In the genomic region with DNA sequence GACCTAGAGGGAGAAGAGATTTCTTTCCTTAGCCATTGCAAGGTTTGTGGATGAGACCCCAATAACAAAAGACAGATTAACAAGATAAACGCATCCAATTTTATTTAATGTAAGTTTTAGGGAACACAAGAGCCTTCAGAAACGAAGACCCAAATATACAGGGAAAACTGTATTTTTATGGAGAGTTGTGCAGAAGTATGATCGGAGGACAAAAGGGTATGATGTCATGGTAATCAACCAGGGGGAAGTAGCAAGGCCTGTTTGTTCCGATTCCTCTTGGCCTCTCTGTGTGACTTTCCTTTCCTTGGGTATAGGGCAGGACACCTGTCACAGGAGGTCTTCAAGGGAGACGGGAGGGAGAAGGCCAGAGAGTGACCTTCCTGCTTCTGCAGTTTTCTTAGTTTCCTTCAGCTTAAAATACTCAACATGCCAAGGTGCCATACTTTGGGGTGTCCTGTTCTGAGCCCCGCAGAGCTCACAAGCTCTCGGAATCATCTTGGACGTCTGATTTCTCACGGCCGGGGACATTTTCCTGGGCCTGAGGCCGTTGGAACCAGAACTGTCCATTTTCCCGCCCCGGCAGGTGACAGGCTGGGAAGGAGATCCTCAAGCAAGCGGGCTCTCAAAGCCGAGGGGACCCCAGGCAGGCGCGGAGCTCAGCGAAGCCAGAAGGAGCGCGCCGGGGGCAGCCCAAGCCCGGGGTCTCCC, we compare ENCODE assay signal across 21 cellular contexts. TPM values are rescaled to one million over a fixed set of nuclear protein-coding genes. Genes with fewer than 3 reads are reported as not detected.
A peak's percentile ranks its signal among the peaks of the same experiment; 100 is the strongest.
DNase-seq lines count a peak whose midpoint lies in the region; ATAC-seq and TF ChIP-seq lines count a peak whose summit lies in the region.
"Had no signal": no experiment of that assay in that cellular context is flagged by ENCODE, and none has a peak within 500 bp of the region (broad histone marks: within the 10 kb centered on the region; RNA-seq: fewer than 3 reads in every experiment).

No MANE protein-coding gene starts in this region.

- DNase-seq in activated T-cell treated with anti-CD3 and anti-CD28 coated beads, Interleukin-2, amount 50 U/mL, for 72 hours, result no peak
- DNase-seq in activated T-cell treated with anti-CD3 and anti-CD28 coated beads, Interleukin-2, amount 50 U/mL, for 1 hour, result no peak
- DNase-seq in progenitor cell of endocrine pancreas (ENCODE audit: low spot score, unreplicated experiment), result no peak
- no peak for DNase-seq in DMS53 (lab: John Stamatoyannopoulos, UW)
- DNase-seq in NCI-H446 (lab: John Stamatoyannopoulos, UW), result no peak
- DNase-seq: 8988T; activated CD4-positive, alpha-beta T cell treated with anti-CD3 and anti-CD28 coated beads, Interleukin-2, amount 50 U/mL, for 48 hours; amniotic stem cell; gastrocnemius medialis; kidney; mucosa of descending colon; NCI-H2081 treated with DMSO at 0.1 percent for 48 hours had no signal

- peaks cover 79% of the 10 kb centered on the region for H3K27me3 ChIP-seq in iPS-20b (ENCODE audit: insufficient read depth, low read length)

- no peaks in the 10 kb centered on the region for H3K9me3 Mint-ChIP-seq in activated T-cell treated with anti-CD3 and anti-CD28 coated beads, Interleukin-2, amount 50 U/mL, for 72 hours
- H3K9me3 Mint-ChIP-seq in brain, result peaks cover 0 to 8% (median 0%) of the 10 kb centered on the region in 5 experiments
- H3K9me3 Mint-ChIP-seq in progenitor cell of endocrine pancreas (ENCODE audit: low read depth), result no peaks in the 10 kb centered on the region
- H3K9me3 Mint-ChIP-seq: activated T-helper 1 cell treated with anti-CD3 and anti-CD28 coated beads, Interleukin-12 subunit alpha, Interleukin-12 subunit beta, Interleukin-2, Interleukin-4 antibody, amounts not matched to agents 30 ng/mL and 10 ng/mL and 1 ng/mL, durations not matched to agents 14 hours and 24 hours and 36 hours; IgD-negative memory B cell; stimulated activated effector memory CD8-positive, alpha-beta T cell treated with anti-CD3 and anti-CD28 coated beads, Interleukin-12 subunit alpha, Interleukin-12 subunit beta, amount 100 ng/mL, for 72 hours had no signal

- H3K27ac Mint-ChIP-seq in activated T-cell treated with anti-CD3 and anti-CD28 coated beads, Interleukin-2, amount 50 U/mL, for 72 hours, result no peak overlapping the region
- H3K27ac Mint-ChIP-seq in brain, result no peak overlapping the region
- no peak overlapping the region for H3K27ac Mint-ChIP-seq in progenitor cell of endocrine pancreas
- H3K27ac Mint-ChIP-seq: activated T-helper 1 cell treated with anti-CD3 and anti-CD28 coated beads, Interleukin-12 subunit alpha, Interleukin-12 subunit beta, Interleukin-2, Interleukin-4 antibody, amounts not matched to agents 30 ng/mL and 10 ng/mL and 1 ng/mL, durations not matched to agents 14 hours and 24 hours and 36 hours; IgD-negative memory B cell; stimulated activated effector memory CD8-positive, alpha-beta T cell treated with anti-CD3 and anti-CD28 coated beads, Interleukin-12 subunit alpha, Interleukin-12 subunit beta, amount 100 ng/mL, for 72 hours had no signal

- peak overlapping the region; percentile 52 to 64 for H3K4me3 Mint-ChIP-seq in activated T-cell treated with anti-CD3 and anti-CD28 coated beads, Interleukin-2, amount 50 U/mL, for 72 hours
- H3K4me3 Mint-ChIP-seq in brain (peak overlapping the region; percentile 47 to 69 (median 60)), progenitor cell of endocrine pancreas (ENCODE audit: low read depth) (peak overlapping the region; percentile 44)
- H3K4me3 Mint-ChIP-seq: activated T-helper 1 cell treated with anti-CD3 and anti-CD28 coated beads, Interleukin-12 subunit alpha, Interleukin-12 subunit beta, Interleukin-2, Interleukin-4 antibody, amounts not matched to agents 30 ng/mL and 10 ng/mL and 1 ng/mL, durations not matched to agents 14 hours and 24 hours and 36 hours; IgD-negative memory B cell; stimulated activated effector memory CD8-positive, alpha-beta T cell treated with anti-CD3 and anti-CD28 coated beads, Interleukin-12 subunit alpha, Interleukin-12 subunit beta, amount 100 ng/mL, for 72 hours had no signal

- no peak for ATAC-seq in activated T-cell treated with anti-CD3 and anti-CD28 coated beads, Interleukin-2, amount 50 U/mL, for 72 hours (replicated peaks in 1 of 2)
- ATAC-seq in HG03565 (IDR thresholded peaks at IDR 0.05; ENCODE audit: unreplicated experiment), result no peak
- ATAC-seq: gastrocnemius medialis; stimulated activated effector memory CD8-positive, alpha-beta T cell treated with anti-CD3 and anti-CD28 coated beads, Interleukin-12 subunit alpha, Interleukin-12 subunit beta, amount 100 ng/mL, for 72 hours had no signal

- no peaks in the 10 kb centered on the region for H3K4me1 Mint-ChIP-seq in activated T-cell treated with anti-CD3 and anti-CD28 coated beads, Interleukin-2, amount 50 U/mL, for 72 hours (ENCODE audit: low read depth)
- H3K4me1 Mint-ChIP-seq in brain, result peaks cover 25% of the 10 kb centered on the region
- peaks cover 2% of the 10 kb centered on the region for H3K4me1 Mint-ChIP-seq in progenitor cell of endocrine pancreas (ENCODE audit: low read depth)
- H3K4me1 Mint-ChIP-seq: stimulated activated effector memory CD8-positive, alpha-beta T cell treated with anti-CD3 and anti-CD28 coated beads, Interleukin-12 subunit alpha, Interleukin-12 subunit beta, amount 100 ng/mL, for 72 hours had no signal

- H3K4me3 ChIP-seq in iPS-20b (ENCODE audit: low read length), result peak overlapping the region; percentile 66; the same call in 1 of the 2 replicates
- H3K4me3 ChIP-seq: mucosa of descending colon had no signal

- peaks cover 46% of the 10 kb centered on the region for H3K27me3 Mint-ChIP-seq in activated T-cell treated with anti-CD3 and anti-CD28 coated beads, Interleukin-2, amount 50 U/mL, for 72 hours (ENCODE audit: low read depth)
- H3K27me3 Mint-ChIP-seq in brain (peaks cover 74% of the 10 kb centered on the region), progenitor cell of endocrine pancreas (peaks cover 84% of the 10 kb centered on the region)

- H3K9me3 ChIP-seq in iPS-20b (ENCODE audit: insufficient read depth, low read depth, low read length), result no peaks in the 10 kb centered on the region
- H3K9me3 ChIP-seq: gastrocnemius medialis, mucosa of descending colon, prostate gland had no signal

- no peak overlapping the region for H3K9ac ChIP-seq in iPS-20b (ENCODE audit: low read depth, low read length)

- H3K4me1 ChIP-seq in iPS-20b (ENCODE audit: insufficient read depth, low read length), result no peaks in the 10 kb centered on the region
- H3K4me1 ChIP-seq: gastrocnemius medialis, prostate gland had no signal

- peaks cover 0 to 1% of the 10 kb centered on the region in 2 donors for H3K36me3 Mint-ChIP-seq in activated T-cell treated with anti-CD3 and anti-CD28 coated beads, Interleukin-2, amount 50 U/mL, for 72 hours (ENCODE audit: insufficient read depth in 2 of 2)
- no peaks in the 10 kb centered on the region for H3K36me3 Mint-ChIP-seq in brain
- H3K36me3 Mint-ChIP-seq in progenitor cell of endocrine pancreas (ENCODE audit: insufficient read depth), result no peaks in the 10 kb centered on the region
- H3K36me3 Mint-ChIP-seq: IgD-negative memory B cell; stimulated activated effector memory CD8-positive, alpha-beta T cell treated with anti-CD3 and anti-CD28 coated beads, Interleukin-12 subunit alpha, Interleukin-12 subunit beta, amount 100 ng/mL, for 72 hours had no signal

- TF ChIP-seq CTCF in brain (conservative IDR thresholded peaks at IDR 0.05) (no peak), progenitor cell of endocrine pancreas (IDR thresholded peaks at IDR 0.05; ENCODE audit: unreplicated experiment) (no peak)

- H3K27ac ChIP-seq in iPS-20b (ENCODE audit: low read length), result no peak overlapping the region
- H3K27ac ChIP-seq: gastrocnemius medialis, prostate gland had no signal

- no peaks in the 10 kb centered on the region for H3K36me3 ChIP-seq in iPS-20b (ENCODE audit: insufficient read depth, low read depth, low read length)
- H3K36me3 ChIP-seq: gastrocnemius medialis, prostate gland had no signal

RNA-seq across cellular contexts. Expression of gene TMC2, which starts 21.7 kb away (rescaled TPM):
- not detected for total RNA-seq in activated T-cell treated with anti-CD3 and anti-CD28 coated beads, Interleukin-2, amount 50 U/mL, for 72 hours
- not detected for polyA plus RNA-seq in brain (ENCODE audit: insufficient read depth, low read depth, low replicate concordance)
- total RNA-seq in progenitor cell of endocrine pancreas, result not detected in 2 replicates
- total RNA-seq: activated T-helper 1 cell treated with anti-CD3 and anti-CD28 coated beads, Interleukin-12 subunit alpha, Interleukin-12 subunit beta, Interleukin-2, Interleukin-4 antibody, amounts not matched to agents 30 ng/mL and 10 ng/mL and 1 ng/mL, durations not matched to agents 14 hours and 24 hours and 36 hours; endothelial cell of umbilical vein; kidney; ureter had no signal
- polyA plus RNA-seq: endothelial cell of umbilical vein, IgD-negative memory B cell had no signal

RNA-seq across cellular contexts. Expression of gene ZNF343, which starts 49.3 kb away (rescaled TPM):
- total RNA-seq in activated T-cell treated with anti-CD3 and anti-CD28 coated beads, Interleukin-2, amount 50 U/mL, for 72 hours, result 10 to 100 TPM; 12.4 to 16.4 TPM
- 4.3 TPM for polyA plus RNA-seq in brain (ENCODE audit: insufficient read depth, low read depth, low replicate concordance)
- 13.1 and 14.4 TPM in 2 replicates for total RNA-seq in progenitor cell of endocrine pancreas
